In genomic region chr15:87743557-87743956, GRCh38 we compare ENCODE assay signal across 17 cellular contexts.
DNase-seq lines count a peak whose midpoint lies in the region; ATAC-seq and TF ChIP-seq lines count a peak whose summit lies in the region.
"Had no signal": no experiment of that assay in that cellular context is flagged by ENCODE, and none has a peak within 500 bp of the region (broad histone marks: within the 10 kb centered on the region; RNA-seq: fewer than 3 reads in every experiment).

No MANE protein-coding gene starts in this region.

- ATAC-seq in right cardiac atrium (no peak), left ventricle myocardium superior (no peak)

- H3K9me3 ChIP-seq in mesenchymal stem cell (ENCODE audit: control insufficient read depth, low read length), result no peaks in the 10 kb centered on the region
- no peaks in the 10 kb centered on the region for H3K9me3 ChIP-seq in right cardiac atrium (ENCODE audit: control insufficient read depth, low read length)
- H3K9me3 ChIP-seq: Caco-2 had no signal

- no peaks in the 10 kb centered on the region for H3K36me3 Mint-ChIP-seq in nephron progenitor cell (ENCODE audit: low read depth)
- H3K36me3 Mint-ChIP-seq: CD4-positive, CD25-positive, alpha-beta regulatory T cell had no signal

- WGBS in mesenchymal stem cell, result no CpG with 5 or more reads among the region's 3 CpGs
- 76% methylated on average over 3 of the region's 3 CpGs for WGBS in right cardiac atrium

- no peak overlapping the region for H2AK5ac ChIP-seq in mesenchymal stem cell (ENCODE audit: low read length, severe bottlenecking)

- H3K14ac ChIP-seq in mesenchymal stem cell (ENCODE audit: low read length in 2 of 2), result no peak overlapping the region

- H3K9ac ChIP-seq in mesenchymal stem cell (ENCODE audit: low read length), result no peak overlapping the region

- H2AFZ ChIP-seq in ACC112 (ENCODE audit: low read length, unreplicated experiment), result no peak overlapping the region
- no peak overlapping the region for H2AFZ ChIP-seq in mesenchymal stem cell (ENCODE audit: low read depth, low read length)
- H2AFZ ChIP-seq: PC-9 had no signal

- H3K36me3 ChIP-seq in ACC112 (ENCODE audit: insufficient read depth, low read length) (no peaks in the 10 kb centered on the region), mesenchymal stem cell (ENCODE audit: control insufficient read depth in 1 of 2, insufficient read depth in 2 of 2, low read depth in 1 of 2, low read length in 2 of 2) (no peaks in the 10 kb centered on the region)

- H3K4me1 ChIP-seq in ACC112 (ENCODE audit: control insufficient read depth, insufficient read depth, low read length, unreplicated experiment) (peaks cover 4% of the 10 kb centered on the region), mesenchymal stem cell (ENCODE audit: control insufficient read depth, insufficient read depth, low read depth, low read length) (no peaks in the 10 kb centered on the region), right cardiac atrium (ENCODE audit: control insufficient read depth, insufficient read depth, low read length) (no peaks in the 10 kb centered on the region)
- H3K4me1 ChIP-seq: Caco-2 had no signal

- H3K18ac ChIP-seq in mesenchymal stem cell (ENCODE audit: low read depth in 1 of 2, low read length in 2 of 2), result no peak overlapping the region

- intact Hi-C loops in right cardiac atrium (cut with DNase I), result no loop called here
- intact Hi-C loops in left ventricle myocardium superior (cut with micrococcal nuclease), result no loop called here

- H3K79me1 ChIP-seq in mesenchymal stem cell (replicated peaks; ENCODE audit: low read length, poor library complexity, severe bottlenecking), result no peaks in the 10 kb centered on the region

- no peak overlapping the region for H3K4me2 ChIP-seq in mesenchymal stem cell (ENCODE audit: low read length, poor library complexity, severe bottlenecking)
- H3K4me2 ChIP-seq: PC-9 had no signal

- H3K4me1 Mint-ChIP-seq in nephron progenitor cell, result peaks cover 30% of the 10 kb centered on the region
- H3K4me1 Mint-ChIP-seq: B cell; CD4-positive, CD25-positive, alpha-beta regulatory T cell had no signal

- H4K91ac ChIP-seq in mesenchymal stem cell (ENCODE audit: low read length), result no peak overlapping the region

- no peaks in the 10 kb centered on the region for H3K79me2 ChIP-seq in ACC112 (ENCODE audit: control insufficient read depth, insufficient read depth, low read length, unreplicated experiment)

- no peak overlapping the region for H3K4ac ChIP-seq in mesenchymal stem cell (ENCODE audit: low read depth in 1 of 2, low read length in 2 of 2)

- no peak overlapping the region for H3K27ac Mint-ChIP-seq in nephron progenitor cell
- H3K27ac Mint-ChIP-seq: B cell; CD4-positive, CD25-positive, alpha-beta regulatory T cell had no signal

- no peak overlapping the region for H2BK5ac ChIP-seq in mesenchymal stem cell (ENCODE audit: low read depth, low read length, poor library complexity, severe bottlenecking)

- DNase-seq in GM03348 (ENCODE audit: low spot score) (peak; percentile 24), epithelial cell of proximal tubule (ENCODE audit: low read depth) (peak; percentile 31), mesenchymal stem cell (peak; percentile 15), right cardiac atrium (no peak), nephron progenitor cell (no peak), left ventricle myocardium superior (no peak), AG08396 (ENCODE audit: low spot score) (no peak)
- DNase-seq: Caco-2; CD4-positive, CD25-positive, alpha-beta regulatory T cell; NCI-H1417; NCI-H187 treated with DMSO at 0.1 percent for 48 hours; NCI-H226; NCI-H524 treated with DMSO at 0.1 percent for 48 hours; PC-9 had no signal

- no peak overlapping the region for H2BK12ac ChIP-seq in mesenchymal stem cell (ENCODE audit: low read length in 2 of 2)

- no peak overlapping the region for H2BK120ac ChIP-seq in mesenchymal stem cell (ENCODE audit: low read depth, low read length)

- no peak for TF ChIP-seq CTCF in epithelial cell of proximal tubule (conservative IDR thresholded peaks at IDR 0.05; ENCODE audit: low read depth, low read length)
- TF ChIP-seq CTCF in nephron progenitor cell (IDR thresholded peaks at IDR 0.05), result no peak

- H3K9me3 Mint-ChIP-seq in nephron progenitor cell, result no peaks in the 10 kb centered on the region

- H2BK15ac ChIP-seq in mesenchymal stem cell (ENCODE audit: low read depth, poor library complexity, severe bottlenecking), result no peak overlapping the region

- H3K4me3 ChIP-seq in ACC112 (ENCODE audit: low read depth, low read length) (peak overlapping the region; percentile 1; the same call in 1 of the 2 replicates), epithelial cell of proximal tubule (ENCODE audit: low read depth, low read length) (no peak overlapping the region), mesenchymal stem cell (ENCODE audit: insufficient read depth in 1 of 2, low read depth in 1 of 2, low read length in 2 of 2) (no peak overlapping the region), right cardiac atrium (ENCODE audit: low read length) (no peak overlapping the region)
- H3K4me3 ChIP-seq: PC-9 had no signal

- H3K27me3 Mint-ChIP-seq in nephron progenitor cell (ENCODE audit: low read depth, poor library complexity), result peaks cover 11% of the 10 kb centered on the region
- H3K27me3 Mint-ChIP-seq: B cell; CD4-positive, CD25-positive, alpha-beta regulatory T cell had no signal

- H3K27ac ChIP-seq in ACC112 (ENCODE audit: low read depth, low read length), result no peak overlapping the region
- H3K27ac ChIP-seq in mesenchymal stem cell (ENCODE audit: low read length, poor library complexity, severe bottlenecking), result no peak overlapping the region
- no peak overlapping the region for H3K27ac ChIP-seq in right cardiac atrium (ENCODE audit: low read length)
- H3K27ac ChIP-seq: HL-60, PC-9 had no signal

- H3K27me3 ChIP-seq in ACC112 (ENCODE audit: insufficient read depth, low read length), result no peaks in the 10 kb centered on the region
- H3K27me3 ChIP-seq in mesenchymal stem cell (ENCODE audit: control insufficient read depth in 1 of 2, insufficient read depth in 1 of 2, low read length in 2 of 2), result peaks cover 0 to 19% of the 10 kb centered on the region in 2 experiments
- H3K27me3 ChIP-seq in right cardiac atrium (ENCODE audit: control insufficient read depth, insufficient read depth), result no peaks in the 10 kb centered on the region

- H3K4me3 Mint-ChIP-seq in nephron progenitor cell, result no peak overlapping the region
- H3K4me3 Mint-ChIP-seq: B cell; CD4-positive, CD25-positive, alpha-beta regulatory T cell had no signal

- H3K23ac ChIP-seq in mesenchymal stem cell (ENCODE audit: low read length in 2 of 2), result no peak overlapping the region

- H4K8ac ChIP-seq in mesenchymal stem cell (ENCODE audit: low read length), result no peak overlapping the region

Comparison
In these comparisons a context has a peak if more than half of its experiments do, and no peak if none do; other contexts are left out.
1. DNase-seq: peak in GM03348 (single experiment), epithelial cell of proximal tubule (single experiment) and mesenchymal stem cell (single experiment); none in right cardiac atrium (0 of 3), nephron progenitor cell (single experiment), left ventricle myocardium superior (single experiment) and AG08396 (single experiment).